Comparison of ENCODE assay signal across 8 cellular contexts in the genomic region with DNA sequence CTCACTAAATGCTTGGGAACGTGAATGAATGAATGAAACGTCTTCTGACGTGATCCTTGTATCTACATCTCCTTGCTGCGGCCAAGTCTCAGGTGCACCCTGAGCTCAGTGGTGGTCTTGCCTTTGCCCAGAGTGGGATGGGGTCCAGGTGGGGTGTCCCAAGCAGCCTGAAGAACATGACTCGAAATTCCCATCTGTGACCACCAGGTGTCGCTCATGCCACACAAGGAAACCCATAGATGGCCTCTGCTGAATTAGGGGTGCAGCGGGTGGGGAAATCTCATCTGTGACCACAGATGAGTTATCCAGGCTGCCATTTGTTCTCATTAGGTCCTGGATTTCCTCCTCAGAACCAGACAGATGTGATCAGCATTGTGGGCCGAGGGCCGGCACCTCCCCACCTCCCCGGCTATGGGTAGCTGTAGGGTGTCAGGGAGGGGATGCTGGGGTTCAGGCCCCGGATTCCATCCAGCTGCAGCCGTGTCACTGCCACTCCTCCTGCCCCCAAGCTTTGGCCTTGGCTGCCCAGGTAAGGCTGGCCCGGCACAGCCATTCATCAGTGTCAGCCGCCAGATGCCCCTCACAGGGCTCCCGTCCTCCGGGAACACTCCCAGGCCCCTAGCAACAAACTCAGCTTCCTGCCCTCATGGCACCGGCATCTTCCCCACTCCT. TPM values are rescaled to one million over a fixed set of nuclear protein-coding genes. Genes with fewer than 3 reads are reported as not detected.
DNase-seq lines count a peak whose midpoint lies in the region; ATAC-seq and TF ChIP-seq lines count a peak whose summit lies in the region.

No MANE protein-coding gene starts in this region.

- no peaks in the 10 kb centered on the region for H3K9me3 Mint-ChIP-seq in activated CD8-positive, alpha-beta T cell treated with anti-CD3 and anti-CD28 coated beads for 36 hours
- H3K9me3 Mint-ChIP-seq in mesothelial cell of epicardium: no peaks in the 10 kb centered on the region

- no peaks in the 10 kb centered on the region for H3K27me3 ChIP-seq in BLaER1

- peak; percentile 83 for TF ChIP-seq CTCF in GM20000 (IDR thresholded peaks at IDR 0.05; ENCODE audit: extremely low read depth, missing control alignments)
- peak; percentile 99 for TF ChIP-seq CTCF in activated CD8-positive, alpha-beta T cell treated with anti-CD3 and anti-CD28 coated beads for 36 hours (IDR thresholded peaks at IDR 0.05)
- peak; percentile 97 for TF ChIP-seq CTCF in mesothelial cell of epicardium (IDR thresholded peaks at IDR 0.05; ENCODE audit: unreplicated experiment)

- no peak overlapping the region for H3K4me3 ChIP-seq in BLaER1

- H3K4me2 ChIP-seq in BLaER1: peak overlapping the region; percentile 89

- H3K36me3 Mint-ChIP-seq in activated CD8-positive, alpha-beta T cell treated with anti-CD3 and anti-CD28 coated beads for 36 hours (ENCODE audit: low read depth): no peaks in the 10 kb centered on the region
- no peaks in the 10 kb centered on the region for H3K36me3 Mint-ChIP-seq in mesothelial cell of epicardium

- peaks cover 16% of the 10 kb centered on the region for H3K36me3 ChIP-seq in BLaER1

- H3K27me3 Mint-ChIP-seq in activated CD8-positive, alpha-beta T cell treated with anti-CD3 and anti-CD28 coated beads for 36 hours: no peaks in the 10 kb centered on the region
- peaks cover 1% of the 10 kb centered on the region for H3K27me3 Mint-ChIP-seq in mesothelial cell of epicardium (ENCODE audit: low read depth)

- no peak overlapping the region for H3K9ac ChIP-seq in BLaER1

- ATAC-seq in activated CD8-positive, alpha-beta T cell treated with anti-CD3 and anti-CD28 coated beads for 36 hours: no peak
- no peak for ATAC-seq in GM21381 (IDR thresholded peaks at IDR 0.05; ENCODE audit: unreplicated experiment)

- no peak overlapping the region for H3K27ac ChIP-seq in BLaER1

- no peaks in the 10 kb centered on the region for H4K20me1 ChIP-seq in BLaER1

- peaks cover 33% of the 10 kb centered on the region for H3K4me1 Mint-ChIP-seq in activated CD8-positive, alpha-beta T cell treated with anti-CD3 and anti-CD28 coated beads for 36 hours (ENCODE audit: low read depth)
- peaks cover 16% of the 10 kb centered on the region for H3K4me1 Mint-ChIP-seq in mesothelial cell of epicardium

- peak; percentile 80 for DNase-seq in GM20000 (ENCODE audit: low spot score)
- peak; percentile 74 for DNase-seq in NCI-H460 (ENCODE audit: extremely low read depth, low read depth)
- DNase-seq in activated CD8-positive, alpha-beta T cell treated with anti-CD3 and anti-CD28 coated beads for 36 hours: peak; percentile 87
- DNase-seq in ecto neural progenitor cell (ENCODE audit: low spot score): peak; percentile 82
- DNase-seq in mesothelial cell of epicardium (ENCODE audit: low spot score in 2 of 2, unreplicated experiment in 2 of 2): peak in 1 of 2 experiments; percentile 82
- DNase-seq in stimulated activated CD8-positive, alpha-beta memory T cell treated with anti-CD3 and anti-CD28 coated beads, Interleukin-4, amount 100 ng/mL, for 4 hours (ENCODE audit: low read depth in 2 of 2, low spot score in 1 of 2): peak; percentile 44 to 62

- H3K4me3 Mint-ChIP-seq in activated CD8-positive, alpha-beta T cell treated with anti-CD3 and anti-CD28 coated beads for 36 hours: no peak overlapping the region
- no peak overlapping the region for H3K4me3 Mint-ChIP-seq in mesothelial cell of epicardium

- intact Hi-C loops in activated CD8-positive, alpha-beta T cell treated with anti-CD3 and anti-CD28 coated beads for 36 hours (cut with micrococcal nuclease): loop anchor here (10.0 kb wide), 1 partner anchor 200 kb away; no protein-coding TSS in a partner anchor

- POLR2A ChIA-PET in activated CD8-positive, alpha-beta T cell treated with anti-CD3 and anti-CD28 coated beads for 36 hours (lab: Charles Lee): interaction anchor here (1.0 kb wide), 1 partner anchor 141 kb away, joined by 3 read pairs; no protein-coding TSS in a partner anchor

- H3K4me1 ChIP-seq in BLaER1: peaks cover 91% of the 10 kb centered on the region

- CTCF ChIA-PET in activated CD8-positive, alpha-beta T cell treated with anti-CD3 and anti-CD28 coated beads for 36 hours (lab: Charles Lee): interaction anchor here (0.6 to 3.2 kb wide), 50 partner anchors 11 to 1031 kb away, joined by 3 to 24 read pairs (median 4); no protein-coding TSS in a partner anchor

- H3K9me3 ChIP-seq in BLaER1: no peaks in the 10 kb centered on the region

- H3K27ac Mint-ChIP-seq in activated CD8-positive, alpha-beta T cell treated with anti-CD3 and anti-CD28 coated beads for 36 hours: peak overlapping the region; percentile 67
- H3K27ac Mint-ChIP-seq in mesothelial cell of epicardium: peak overlapping the region; percentile 77

RNA-seq across cellular contexts. Expression of a gene that starts 21.0 kb away (rescaled TPM):
- 10.8 and 18.3 TPM in 2 replicates for total RNA-seq in NCI-H460 (2014; rRNA removed; shearing (Covaris generic))
- polyA plus RNA-seq in NCI-H460 (2014; cell fraction: nucleus; rRNA removed): 8.3 and 12.8 TPM in 2 replicates
- 10 to 100 TPM; 21.0 to 21.1 TPM for total RNA-seq in activated CD8-positive, alpha-beta T cell treated with anti-CD3 and anti-CD28 coated beads for 36 hours
- total RNA-seq in mesothelial cell of epicardium: 54.8 to 57.1 TPM (median 57.1 TPM) in 3 replicates
